Comparison of ENCODE assay signal across 17 cellular contexts in the genomic region with DNA sequence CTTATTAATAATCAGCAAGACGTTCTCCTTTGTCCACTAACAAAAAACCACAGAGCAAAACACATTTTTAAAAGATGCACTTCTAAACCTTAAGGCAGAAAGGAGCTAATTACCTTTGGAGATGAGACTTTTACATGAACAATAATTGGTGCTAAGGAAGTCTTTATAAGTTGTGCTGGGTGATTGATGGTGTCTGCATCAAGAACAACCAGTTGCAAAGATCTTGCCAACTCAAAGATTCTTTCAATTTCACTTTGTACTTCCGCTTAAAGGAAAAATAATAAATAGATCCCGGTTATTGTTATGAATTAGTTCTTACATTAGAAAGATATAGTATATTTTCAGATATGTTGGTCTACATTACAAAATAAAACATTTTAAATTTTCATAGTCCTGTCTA. TPM values are rescaled to one million over a fixed set of nuclear protein-coding genes. Genes with fewer than 3 reads are reported as not detected.
A peak's percentile ranks its signal among the peaks of the same experiment; 100 is the strongest.
DNase-seq lines count a peak whose midpoint lies in the region; ATAC-seq, FAIRE-seq and TF ChIP-seq lines count a peak whose summit lies in the region.
"Had no signal": no experiment of that assay in that cellular context is flagged by ENCODE, and none has a peak within 500 bp of the region (broad histone marks: within the 10 kb centered on the region; RNA-seq: fewer than 3 reads in every experiment).

No MANE protein-coding gene starts in this region.

- H3K9me2 ChIP-seq in MM.1S (replicated peaks; ENCODE audit: insufficient read depth, low read length) = no peaks in the 10 kb centered on the region
- H3K9me2 ChIP-seq in OCI-LY7 (ENCODE audit: insufficient read depth, low read length) = no peaks in the 10 kb centered on the region

- intact Hi-C loops in OCI-LY7 (cut with micrococcal nuclease; ENCODE audit: unreplicated experiment) = no loop called here
- intact Hi-C loops in pancreas (cut with DNase I) = no loop called here

- H3K27ac ChIP-seq in MM.1S (ENCODE audit: low read length) (no peak overlapping the region), OCI-LY7 (ENCODE audit: low read depth, low read length, poor library complexity, severe bottlenecking) (no peak overlapping the region), pancreas (no peak overlapping the region)
- H3K27ac ChIP-seq: PC-9 had no signal

- peak; percentile 42 for FAIRE-seq in GM18507 (lab: Jason Lieb, UNC)
- peak; percentile 41 for FAIRE-seq in pancreas (lab: Jason Lieb, UNC)
- FAIRE-seq: H54 had no signal

- no peaks in the 10 kb centered on the region for H3K27me3 ChIP-seq in MM.1S (replicated peaks; ENCODE audit: insufficient read depth, low read length)
- H3K27me3 ChIP-seq in pancreas = no peaks in the 10 kb centered on the region

- CTCF ChIA-PET in OCI-LY7 (lab: Charles Lee; ENCODE audit: unreplicated experiment) = no interaction called here

- no peaks in the 10 kb centered on the region for H3F3A ChIP-seq in MM.1S (ENCODE audit: insufficient read depth, low read length)

- BruUV-seq in OCI-LY7 (replicated peaks; lab: Mats Ljungman, UMichigan) = no TSS peak

- H2AFZ ChIP-seq in MM.1S (ENCODE audit: low read length) = peak overlapping the region; percentile 51
- peak overlapping the region; percentile 99 for H2AFZ ChIP-seq in OCI-LY7 (ENCODE audit: low read length)
- H2AFZ ChIP-seq: PC-9 had no signal

- TF ChIP-seq CTCF in MM.1S (IDR thresholded peaks at IDR 0.05; ENCODE audit: low read length) (no peak), OCI-LY7 (conservative IDR thresholded peaks at IDR 0.05; ENCODE audit: low read length) (no peak), pancreas (IDR thresholded peaks at IDR 0.05) (no peak)

- H3K4me2 ChIP-seq in MM.1S (ENCODE audit: low read depth, low read length) = peak overlapping the region; percentile 54
- peak overlapping the region; percentile 62 for H3K4me2 ChIP-seq in OCI-LY7 (ENCODE audit: low read length)
- H3K4me2 ChIP-seq: PC-9 had no signal

- H3K9me3 ChIP-seq in MM.1S (replicated peaks; ENCODE audit: insufficient read depth, low read length) (no peaks in the 10 kb centered on the region), OCI-LY7 (ENCODE audit: low read length) (no peaks in the 10 kb centered on the region), pancreas (no peaks in the 10 kb centered on the region)

- H3K4me1 ChIP-seq in MM.1S (ENCODE audit: low read length) (peaks cover 9% of the 10 kb centered on the region; the same call in 1 of the 2 replicates), OCI-LY7 (ENCODE audit: insufficient read depth, low read length, poor library complexity, severe bottlenecking) (peaks cover 16% of the 10 kb centered on the region), pancreas (no peaks in the 10 kb centered on the region)

- H3K4me3 ChIP-seq in MM.1S (ENCODE audit: low read length) = peak overlapping the region; percentile 28
- peak overlapping the region; percentile 40 for H3K4me3 ChIP-seq in OCI-LY7 (ENCODE audit: low read depth, low read length, poor library complexity, severe bottlenecking)
- no peak overlapping the region for H3K4me3 ChIP-seq in pancreas
- H3K4me3 ChIP-seq: PC-9 had no signal

- ATAC-seq in pancreas = no peak

- no peak for DNase-seq in GM18507 (ENCODE audit: extremely low spot score, insufficient read length, low read depth)
- peak; percentile 40 for DNase-seq in MM.1S
- peak; percentile 37 for DNase-seq in OCI-LY7 (ENCODE audit: low spot score)
- no peak for DNase-seq in pancreas
- no peak for DNase-seq in ureter (ENCODE audit: low spot score)
- no peak for DNase-seq in HK-2 (ENCODE audit: unreplicated experiment)
- DNase-seq in amygdala (lab: John Stamatoyannopoulos, UW) = no peak
- DNase-seq: ACHN, AML-193, COR-L47, IMR-90, NCI-H146, NCI-H2081, NCI-H510A treated with DMSO at 0.1 percent for 48 hours, NCI-H82, PC-9 had no signal

- WGBS in pancreas, 2 donors = 79 to 91% methylated on average over 3 of the region's 3 CpGs

- H3K36me3 ChIP-seq in MM.1S (replicated peaks; ENCODE audit: insufficient read depth, low read length) (no peaks in the 10 kb centered on the region), OCI-LY7 (ENCODE audit: insufficient read depth, low read length) (no peaks in the 10 kb centered on the region), pancreas (no peaks in the 10 kb centered on the region)

- POLR2A ChIA-PET in OCI-LY7 (lab: Charles Lee) = interaction anchor here (1.0 to 3.8 kb wide), 5 partner anchors 9 to 17 kb away, joined by 3 to 23 read pairs (median 6); no protein-coding TSS in a partner anchor

- H3K9ac ChIP-seq in MM.1S (ENCODE audit: low read length) = no peak overlapping the region

- H4K20me1 ChIP-seq in MM.1S (ENCODE audit: insufficient read depth, low read length) = no peaks in the 10 kb centered on the region
- H4K20me1 ChIP-seq in OCI-LY7 (ENCODE audit: insufficient read depth, low read length) = no peaks in the 10 kb centered on the region

- no peaks in the 10 kb centered on the region for H3K79me2 ChIP-seq in MM.1S (ENCODE audit: low read length)
- no peaks in the 10 kb centered on the region for H3K79me2 ChIP-seq in OCI-LY7 (ENCODE audit: insufficient read depth, low read depth, low read length)

RNA-seq across cellular contexts. Expression of gene ARL5A, which starts 26.9 kb away (rescaled TPM):
- 91.4 and 107 TPM in 2 replicates for total RNA-seq in OCI-LY7 (2014; rRNA removed; shearing (Covaris generic))
- total RNA-seq in OCI-LY7 (2022) (78.1 and 78.6 TPM in 2 replicates), pancreas (10 to 100 TPM; 14.6 to 27.5 (median 18.4) TPM), ureter (39.8 TPM)
- polyA plus RNA-seq in pancreas = 1 to 10 TPM; 4.6 to 6.6 TPM

Comparison
In these comparisons a context has a peak if more than half of its experiments do, and no peak if none do; other contexts are left out.
1. DNase-seq: peak in MM.1S (single experiment) and OCI-LY7 (single experiment); none in GM18507 (single experiment), pancreas (0 of 6), ureter (single experiment), HK-2 (single experiment) and amygdala (0 of 56).
2. H3K4me3 ChIP-seq: peak in MM.1S (single experiment) and OCI-LY7 (single experiment); none in pancreas (0 of 4).